In genomic region chr7:107605223-107605815, GRCh38 we compare ENCODE assay signal across 20 cellular contexts. TPM values are rescaled to one million over a fixed set of nuclear protein-coding genes. Genes with fewer than 3 reads are reported as not detected.
A peak's percentile ranks its signal among the peaks of the same experiment; 100 is the strongest.
DNase-seq lines count a peak whose midpoint lies in the region; ATAC-seq lines count a peak whose summit lies in the region.
"Had no signal": no experiment of that assay in that cellular context is flagged by ENCODE, and none has a peak within 500 bp of the region (broad histone marks: within the 10 kb centered on the region; RNA-seq: fewer than 3 reads in every experiment).

No MANE protein-coding gene starts in this region.

- no peak overlapping the region for H3K27ac Mint-ChIP-seq in activated T-cell treated with anti-CD3 and anti-CD28 coated beads, Interleukin-2, amount 50 U/mL, for 72 hours
- H3K27ac Mint-ChIP-seq in activated T-helper 17 cell treated with anti-CD3 and anti-CD28 coated beads, Interleukin-2, amount 50 U/mL, for 72 hours: no peak overlapping the region

- no peak overlapping the region for H3K4me3 Mint-ChIP-seq in activated T-cell treated with anti-CD3 and anti-CD28 coated beads, Interleukin-2, amount 50 U/mL, for 72 hours
- H3K4me3 Mint-ChIP-seq in activated T-helper 17 cell treated with anti-CD3 and anti-CD28 coated beads, Interleukin-2, amount 50 U/mL, for 72 hours: no peak overlapping the region

- no peak for DNase-seq in activated T-cell treated with anti-CD3 and anti-CD28 coated beads, Interleukin-2, amount 50 U/mL, for 72 hours
- no peak for DNase-seq in activated T-cell treated with anti-CD3 and anti-CD28 coated beads for 4 hours
- no peak for DNase-seq in NOMO-1 treated with dmso at 0.1 percent for 144 hours (lab: John Stamatoyannopoulos, UW; ENCODE audit: unreplicated experiment)
- DNase-seq in GDM1 (lab: John Stamatoyannopoulos, UW): no peak
- DNase-seq in left ventricle myocardium superior: no peak
- DNase-seq: BE2C, DMS79 treated with DMSO at 0.1 percent for 48 hours, H7, KG1, NCI-H1092 treated with DMSO at 0.1 percent for 48 hours, NCI-H1436 treated with DMSO at 0.1 percent for 48 hours, NCI-H2029 treated with DMSO at 0.1 percent for 48 hours, NCI-H446, NCI-H69, SHP77 treated with DMSO at 0.1 percent for 48 hours had no signal

- H3K4me1 Mint-ChIP-seq in activated T-cell treated with anti-CD3 and anti-CD28 coated beads, Interleukin-2, amount 50 U/mL, for 72 hours (ENCODE audit: low read depth): peaks cover 6% of the 10 kb centered on the region
- no peaks in the 10 kb centered on the region for H3K4me1 Mint-ChIP-seq in activated T-helper 17 cell treated with anti-CD3 and anti-CD28 coated beads, Interleukin-2, amount 50 U/mL, for 72 hours

- H3K27ac ChIP-seq in cingulate gyrus (ENCODE audit: low read depth, low read length): peak overlapping the region; percentile 48
- H3K27ac ChIP-seq: RWPE1, SK-N-MC had no signal

- no peaks in the 10 kb centered on the region for H3K27me3 Mint-ChIP-seq in activated T-cell treated with anti-CD3 and anti-CD28 coated beads, Interleukin-2, amount 50 U/mL, for 72 hours (ENCODE audit: low read depth)
- no peaks in the 10 kb centered on the region for H3K27me3 Mint-ChIP-seq in activated T-helper 17 cell treated with anti-CD3 and anti-CD28 coated beads, Interleukin-2, amount 50 U/mL, for 72 hours

- H3K9me3 Mint-ChIP-seq in activated T-cell treated with anti-CD3 and anti-CD28 coated beads, Interleukin-2, amount 50 U/mL, for 72 hours: no peaks in the 10 kb centered on the region
- no peaks in the 10 kb centered on the region for H3K9me3 Mint-ChIP-seq in activated T-helper 17 cell treated with anti-CD3 and anti-CD28 coated beads, Interleukin-2, amount 50 U/mL, for 72 hours

- intact Hi-C loops in left ventricle myocardium superior (cut with micrococcal nuclease): no loop called here

- ATAC-seq in activated T-cell treated with anti-CD3 and anti-CD28 coated beads, Interleukin-2, amount 50 U/mL, for 72 hours (replicated peaks in 1 of 2): peak; percentile 87 to 96
- ATAC-seq in activated T-helper 17 cell treated with anti-CD3 and anti-CD28 coated beads, Interleukin-2, amount 50 U/mL, for 72 hours (replicated peaks): peak; percentile 43
- ATAC-seq in left ventricle myocardium superior: no peak

- peaks cover 0 to 4% of the 10 kb centered on the region in 2 donors for H3K36me3 Mint-ChIP-seq in activated T-cell treated with anti-CD3 and anti-CD28 coated beads, Interleukin-2, amount 50 U/mL, for 72 hours (ENCODE audit: insufficient read depth in 2 of 2)
- peaks cover 44% of the 10 kb centered on the region for H3K36me3 Mint-ChIP-seq in activated T-helper 17 cell treated with anti-CD3 and anti-CD28 coated beads, Interleukin-2, amount 50 U/mL, for 72 hours (ENCODE audit: low read depth)

RNA-seq across cellular contexts. Expression of gene BCAP29, which starts 25.3 kb away (rescaled TPM):
- 10 to 100 TPM; 37.8 to 44.3 TPM for total RNA-seq in activated T-cell treated with anti-CD3 and anti-CD28 coated beads, Interleukin-2, amount 50 U/mL, for 72 hours
- total RNA-seq in activated T-helper 17 cell treated with anti-CD3 and anti-CD28 coated beads, Interleukin-2, amount 50 U/mL, for 72 hours: 10 to 100 TPM; 33.3 to 51.6 TPM
- 114 TPM for total RNA-seq in left ventricle myocardium superior

RNA-seq across cellular contexts. Expression of gene DUS4L, which starts 41.5 kb away (rescaled TPM):
- total RNA-seq in activated T-cell treated with anti-CD3 and anti-CD28 coated beads, Interleukin-2, amount 50 U/mL, for 72 hours: 10 to 100 TPM; 14.9 to 16.3 TPM
- 10 to 100 TPM in 1 of 2 donors, 1 to 10 TPM in 1; 9.2 to 12.9 TPM for total RNA-seq in activated T-helper 17 cell treated with anti-CD3 and anti-CD28 coated beads, Interleukin-2, amount 50 U/mL, for 72 hours
- total RNA-seq in left ventricle myocardium superior: 6.6 TPM

RNA-seq across cellular contexts. Expression of gene COG5, which starts 41.6 kb away (rescaled TPM):
- total RNA-seq in activated T-cell treated with anti-CD3 and anti-CD28 coated beads, Interleukin-2, amount 50 U/mL, for 72 hours: 10 to 100 TPM; 30.4 to 55.5 TPM
- 10 to 100 TPM; 33.7 to 36.3 TPM for total RNA-seq in activated T-helper 17 cell treated with anti-CD3 and anti-CD28 coated beads, Interleukin-2, amount 50 U/mL, for 72 hours
- total RNA-seq in left ventricle myocardium superior: 54.0 TPM

RNA-seq across cellular contexts. Expression of gene SLC26A4, which starts 55.3 kb away (rescaled TPM):
- 10 to 100 TPM in 1 of 2 donors, 1 to 10 TPM in 1; 7.9 to 18.3 TPM for total RNA-seq in activated T-cell treated with anti-CD3 and anti-CD28 coated beads, Interleukin-2, amount 50 U/mL, for 72 hours
- 10 to 100 TPM; 14.7 to 27.5 TPM for total RNA-seq in activated T-helper 17 cell treated with anti-CD3 and anti-CD28 coated beads, Interleukin-2, amount 50 U/mL, for 72 hours
- total RNA-seq in left ventricle myocardium superior: 0.40 TPM
- total RNA-seq: A673, H7 had no signal
